11 cellular contexts compared by ENCODE assay signal in genomic region chr12:6951551-6952120, GRCh38. TPM values are rescaled to one million over a fixed set of nuclear protein-coding genes. Genes with fewer than 3 reads are reported as not detected.
A peak's percentile ranks its signal among the peaks of the same experiment; 100 is the strongest.
DNase-seq lines count a peak whose midpoint lies in the region; FAIRE-seq and TF ChIP-seq lines count a peak whose summit lies in the region.
"Had no signal": no experiment of that assay in that cellular context is flagged by ENCODE, and none has a peak within 500 bp of the region (broad histone marks: within the 10 kb centered on the region; RNA-seq: fewer than 3 reads in every experiment).

No MANE protein-coding gene starts in this region.

- no peak for FAIRE-seq in GM12891 (lab: Jason Lieb, UNC)
- FAIRE-seq: astrocyte, G401.6 had no signal

- TF ChIP-seq CTCF in left ventricle myocardium inferior (IDR thresholded peaks at IDR 0.05; ENCODE audit: borderline replicate concordance) = no peak

- H3K4me1 ChIP-seq in left ventricle myocardium inferior = peaks cover 19% of the 10 kb centered on the region

- H3K4me3 ChIP-seq in left ventricle myocardium inferior = peak overlapping the region; percentile 51

- peaks cover 69% of the 10 kb centered on the region for H3K4me1 Mint-ChIP-seq in T-helper 2 cell treated with Interferon-gamma antibody and Interleukin-4, amounts not matched to agents 5 μg/mL and 100 μg/mL, for 36 hours (ENCODE audit: low read depth)

- no peaks in the 10 kb centered on the region for H3K27me3 ChIP-seq in left ventricle myocardium inferior (ENCODE audit: low read depth)

- peak overlapping the region; percentile 93 for H3K27ac Mint-ChIP-seq in T-helper 2 cell treated with Interferon-gamma antibody and Interleukin-4, amounts not matched to agents 5 μg/mL and 100 μg/mL, for 36 hours

- DNase-seq in GM12891 (ENCODE audit: insufficient read length, low spot score) (no peak), left ventricle myocardium inferior (no peak), dermis blood vessel endothelial cell (no peak), NCI-H1048 (lab: John Stamatoyannopoulos, UW) (no peak), epidermal melanocyte (ENCODE audit: insufficient read length, low spot score) (no peak), RKO (ENCODE audit: low spot score) (no peak)
- DNase-seq in T-helper 2 cell treated with Interferon-gamma antibody and Interleukin-4, amounts not matched to agents 5 μg/mL and 100 μg/mL, for 36 hours (ENCODE audit: low spot score) = no peak
- DNase-seq in stimulated activated CD8-positive, alpha-beta memory T cell treated with anti-CD3 and anti-CD28 coated beads, Interleukin-4, amount 100 ng/mL, for 48 hours = peak; percentile 48

- H3K36me3 Mint-ChIP-seq in T-helper 2 cell treated with Interferon-gamma antibody and Interleukin-4, amounts not matched to agents 5 μg/mL and 100 μg/mL, for 36 hours (ENCODE audit: low read depth) = peaks cover 51% of the 10 kb centered on the region

- no peaks in the 10 kb centered on the region for H3K9me3 ChIP-seq in left ventricle myocardium inferior (replicated peaks)

- no peaks in the 10 kb centered on the region for H3K27me3 Mint-ChIP-seq in T-helper 2 cell treated with Interferon-gamma antibody and Interleukin-4, amounts not matched to agents 5 μg/mL and 100 μg/mL, for 36 hours (ENCODE audit: low read depth)

- peak overlapping the region; percentile 98 for H3K4me3 Mint-ChIP-seq in T-helper 2 cell treated with Interferon-gamma antibody and Interleukin-4, amounts not matched to agents 5 μg/mL and 100 μg/mL, for 36 hours

- peaks cover 6% of the 10 kb centered on the region for H3K36me3 ChIP-seq in left ventricle myocardium inferior

- peak overlapping the region; percentile 66 for H3K27ac ChIP-seq in left ventricle myocardium inferior (replicated peaks)

- TF ChIP-seq POLR2A in GM12891 (IDR thresholded peaks at IDR 0.05; ENCODE audit: low read depth, low read length) = no peak; the same call in 1 of the 2 replicates

- H3K9me3 Mint-ChIP-seq in T-helper 2 cell treated with Interferon-gamma antibody and Interleukin-4, amounts not matched to agents 5 μg/mL and 100 μg/mL, for 36 hours = no peaks in the 10 kb centered on the region

- intact Hi-C loops in left ventricle myocardium inferior (cut with micrococcal nuclease) = no loop called here

TF ChIP-seq in GM12891, 5 proteins besides CTCF, POLR2A, EP300 and RAD21:
- TF ChIP-seq POLR2AphosphoS5 (IDR thresholded peaks at IDR 0.05; ENCODE audit: low read depth, low read length) = 0 out of 2 replicates have a peak, but pooled peaks have one; percentile 12
- TF ChIP-seq PAX5 (IDR thresholded peaks at IDR 0.05; ENCODE audit: insufficient read depth, low read length, severe bottlenecking) = no peak
- 0 out of 2 replicates have a peak, but pooled peaks have one; percentile 7 for TF ChIP-seq POU2F2 (IDR thresholded peaks at IDR 0.05; ENCODE audit: low read depth, low read length)
- no peak for TF ChIP-seq SPI1 (IDR thresholded peaks at IDR 0.05; ENCODE audit: low read depth, low read length)

RNA-seq across cellular contexts. Expression of gene PTPN6, which starts 0.5 kb away (rescaled TPM):
- polyA plus RNA-seq in GM12891 (2012; ENCODE audit: low read depth, missing spikeins) = 446 TPM
- 6.7 TPM for total RNA-seq in left ventricle myocardium inferior
- 2.4 and 3.4 TPM in 2 replicates for total RNA-seq in dermis blood vessel endothelial cell

RNA-seq across cellular contexts. Expression of gene C12orf57, which starts 7.8 kb away (rescaled TPM):
- 367 TPM for polyA plus RNA-seq in GM12891 (2012; ENCODE audit: low read depth, missing spikeins)
- total RNA-seq in left ventricle myocardium inferior (227 TPM), dermis blood vessel endothelial cell (73.7 and 177 TPM in 2 replicates)

RNA-seq across cellular contexts. Expression of gene RNU7-1, which starts 8.0 kb away (rescaled TPM):
- polyA plus RNA-seq in GM12891 (2012; ENCODE audit: low read depth, missing spikeins) = not detected
- total RNA-seq in left ventricle myocardium inferior (not detected), dermis blood vessel endothelial cell (not detected in 2 replicates)
- total RNA-seq: astrocyte, glomerular endothelial cell had no signal

RNA-seq across cellular contexts. Expression of gene PHB2, which starts 18.8 kb away (rescaled TPM):
- 357 TPM for polyA plus RNA-seq in GM12891 (2012; ENCODE audit: low read depth, missing spikeins)
- 142 TPM for total RNA-seq in left ventricle myocardium inferior
- total RNA-seq in dermis blood vessel endothelial cell = 191 and 205 TPM in 2 replicates

RNA-seq across cellular contexts. Expression of gene EMG1, which starts 19.1 kb away (rescaled TPM):
- 70.2 TPM for polyA plus RNA-seq in GM12891 (2012; ENCODE audit: low read depth, missing spikeins)
- total RNA-seq in left ventricle myocardium inferior (44.3 TPM), dermis blood vessel endothelial cell (35.6 and 39.3 TPM in 2 replicates)
